In the genomic region with DNA sequence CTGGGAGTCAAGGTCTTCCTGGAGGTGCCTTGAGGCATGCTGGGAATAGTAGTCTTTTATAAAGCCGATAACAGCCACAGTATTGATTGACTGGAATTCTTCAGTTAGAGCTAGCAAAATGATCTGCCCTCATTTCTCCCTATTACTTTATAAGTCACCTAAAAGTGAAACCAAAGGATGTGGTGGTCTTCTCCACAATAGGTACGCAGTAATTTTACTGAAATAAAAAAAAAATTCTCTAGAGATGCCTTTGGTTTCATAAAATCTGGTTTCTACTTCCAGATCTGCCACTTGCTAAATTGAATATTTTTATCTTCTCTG, we compare ENCODE assay signal across 8 cellular contexts. TPM values are rescaled to one million over a fixed set of nuclear protein-coding genes. Genes with fewer than 3 reads are reported as not detected.
A peak's percentile ranks its signal among the peaks of the same experiment; 100 is the strongest.
DNase-seq lines count a peak whose midpoint lies in the region; ATAC-seq and TF ChIP-seq lines count a peak whose summit lies in the region.

No MANE protein-coding gene starts in this region.

- H3K4me1 ChIP-seq in heart left ventricle (peaks cover 0 to 18% (median 5%) of the 10 kb centered on the region in 12 donors), body of pancreas (peaks cover 7% of the 10 kb centered on the region), mesodermal cell (ENCODE audit: control insufficient read depth, insufficient read depth, low read length, poor library complexity, severe bottlenecking) (no peaks in the 10 kb centered on the region), upper lobe of right lung (peaks cover 10% of the 10 kb centered on the region)

- 4 to 13% (median 7%) methylated on average over 2 of the region's 2 CpGs for WGBS in heart left ventricle, 4 donors
- WGBS in body of pancreas, 2 donors: 4 to 7% methylated on average over 2 of the region's 2 CpGs
- WGBS in mesodermal cell (ENCODE audit: insufficient coverage in 2 of 2), 2 experiments: no CpG with 5 or more reads among the region's 2 CpGs

- no peaks in the 10 kb centered on the region for H3K36me3 ChIP-seq in heart left ventricle
- H3K36me3 ChIP-seq in body of pancreas (replicated peaks in 1 of 2; ENCODE audit: insufficient read depth in 1 of 2, low read depth in 2 of 2): no peaks in the 10 kb centered on the region
- H3K36me3 ChIP-seq in mesodermal cell (ENCODE audit: control insufficient read depth, insufficient read depth, low read length): peaks cover 10% of the 10 kb centered on the region
- H3K36me3 ChIP-seq in upper lobe of right lung: no peaks in the 10 kb centered on the region

- H3K4me3 ChIP-seq in heart left ventricle (peak overlapping the region in 11 of 12 donors; percentile 60 to 98 (median 85)), body of pancreas (no peak overlapping the region), mesodermal cell (ENCODE audit: extremely low read depth, insufficient read depth, low read length, poor library complexity, severe bottlenecking) (peak overlapping the region; percentile 97), upper lobe of right lung (peak overlapping the region; percentile 84)

- DNase-seq in heart left ventricle: no peak
- no peak for DNase-seq in Right ventricle myocardium superior
- DNase-seq in body of pancreas: no peak
- no peak for DNase-seq in upper lobe of right lung
- no peak for DNase-seq in HPDE6-E6E7 (ENCODE audit: extremely low spot score)

- H3K27ac ChIP-seq in heart left ventricle: peak overlapping the region in 11 of 12 donors; percentile 90 to 99 (median 97)
- peak overlapping the region; percentile 94 to 99 (median 96) for H3K27ac ChIP-seq in body of pancreas
- H3K27ac ChIP-seq in mesodermal cell (ENCODE audit: low read depth, low read length, severe bottlenecking): peak overlapping the region; percentile 96
- H3K27ac ChIP-seq in upper lobe of right lung: peak overlapping the region; percentile 98

- intact Hi-C loops in heart left ventricle (cut with DNase I) (loop anchor here in 3 of 10 donors (5.0 kb wide), 3 partner anchors 49 to 214 kb away; partner anchors contain the start of genes IFT25 (in 1 of the 3), LRRC42 (in 1 of the 3), TCEANC2 (in 1 of the 3) and TMEM59 (in 1 of the 3)), Right ventricle myocardium superior (cut with DNase I) (no loop called here), body of pancreas (cut with DNase I) (no loop called here), upper lobe of right lung (cut with DNase I) (no loop called here)

- TF ChIP-seq POLR2A in heart left ventricle (IDR thresholded peaks at IDR 0.05): no peak
- TF ChIP-seq POLR2A in body of pancreas (IDR thresholded peaks at IDR 0.05): no peak

- TF ChIP-seq CTCF in heart left ventricle (IDR thresholded peaks at IDR 0.05) (no peak), body of pancreas (IDR thresholded peaks at IDR 0.05) (no peak), upper lobe of right lung (IDR thresholded peaks at IDR 0.05) (no peak)

- peaks cover 0 to 21% (median 12%) of the 10 kb centered on the region in 12 donors for H3K9me3 ChIP-seq in heart left ventricle
- no peaks in the 10 kb centered on the region for H3K9me3 ChIP-seq in body of pancreas
- no peaks in the 10 kb centered on the region for H3K9me3 ChIP-seq in mesodermal cell (ENCODE audit: control insufficient read depth, low read length)
- no peaks in the 10 kb centered on the region for H3K9me3 ChIP-seq in upper lobe of right lung

- H3K27me3 ChIP-seq in heart left ventricle: no peaks in the 10 kb centered on the region
- no peaks in the 10 kb centered on the region for H3K27me3 ChIP-seq in body of pancreas
- H3K27me3 ChIP-seq in upper lobe of right lung: no peaks in the 10 kb centered on the region

- ATAC-seq in heart left ventricle (no peak), Right ventricle myocardium superior (ENCODE audit: poor library complexity) (no peak), body of pancreas (no peak), upper lobe of right lung (no peak), HG03439 (IDR thresholded peaks at IDR 0.05; ENCODE audit: unreplicated experiment) (no peak), GM19324 (IDR thresholded peaks at IDR 0.05; ENCODE audit: low FRiP score, unreplicated experiment) (no peak)

RNA-seq across cellular contexts. Expression of gene NDC1, which starts 0.5 kb away (rescaled TPM):
- total RNA-seq in heart left ventricle (1 to 10 TPM; 4.3 to 8.1 (median 6.5) TPM), Right ventricle myocardium superior (5.6 TPM), body of pancreas (1 to 10 TPM; 2.3 to 7.3 TPM), upper lobe of right lung (7.7 TPM)
- 1 to 10 TPM; 1.6 to 9.4 TPM for polyA plus RNA-seq in heart left ventricle
- 23.1 TPM for polyA plus RNA-seq in mesodermal cell (2013, experiment 1 of 2)
- 24.5 TPM for polyA plus RNA-seq in mesodermal cell (2013, experiment 2 of 2)

RNA-seq across cellular contexts. Expression of gene YIPF1, which starts 51.0 kb away (rescaled TPM):
- total RNA-seq in heart left ventricle (10 to 100 TPM; 11.2 to 23.5 (median 14.4) TPM), Right ventricle myocardium superior (13.6 TPM), body of pancreas (10 to 100 TPM; 16.1 to 21.1 TPM), upper lobe of right lung (24.1 TPM)
- 10 to 100 TPM in 1 of 2 donors, 1 to 10 TPM in 1; 8.7 to 29.5 TPM for polyA plus RNA-seq in heart left ventricle
- polyA plus RNA-seq in mesodermal cell (2013, experiment 1 of 2): 32.3 TPM
- polyA plus RNA-seq in mesodermal cell (2013, experiment 2 of 2): 28.5 TPM

RNA-seq across cellular contexts. Expression of gene DIO1, which starts 55.4 kb away (rescaled TPM):
- total RNA-seq in heart left ventricle: not detected
- not detected for polyA plus RNA-seq in heart left ventricle
- not detected for total RNA-seq in Right ventricle myocardium superior
- not detected for total RNA-seq in body of pancreas
- polyA plus RNA-seq in mesodermal cell (2013, experiment 1 of 2): not detected
- polyA plus RNA-seq in mesodermal cell (2013, experiment 2 of 2): not detected
- total RNA-seq in upper lobe of right lung: not detected

Comparison
In these comparisons a context has a peak if more than half of its experiments do, and no peak if none do; other contexts are left out.
1. H3K4me3 ChIP-seq: peak in heart left ventricle (11 of 12), mesodermal cell (single experiment) and upper lobe of right lung (single experiment); none in body of pancreas (0 of 2).
2. Peak in every context shown above with its lines, with median percentiles within 50 percentile points of each other: H3K27ac ChIP-seq.